Comparison of ENCODE assay signal across 1 cellular context in genomic region chr9:36486933-36487481, GRCh38.
TF ChIP-seq lines count a peak whose summit lies in the region.

No MANE protein-coding gene starts in this region.

TF ChIP-seq in HepG2, 621 proteins besides CTCF, POLR2A, EP300 and RAD21 (continued from another document and continues in another):
- TF ChIP-seq, protein P1, sequence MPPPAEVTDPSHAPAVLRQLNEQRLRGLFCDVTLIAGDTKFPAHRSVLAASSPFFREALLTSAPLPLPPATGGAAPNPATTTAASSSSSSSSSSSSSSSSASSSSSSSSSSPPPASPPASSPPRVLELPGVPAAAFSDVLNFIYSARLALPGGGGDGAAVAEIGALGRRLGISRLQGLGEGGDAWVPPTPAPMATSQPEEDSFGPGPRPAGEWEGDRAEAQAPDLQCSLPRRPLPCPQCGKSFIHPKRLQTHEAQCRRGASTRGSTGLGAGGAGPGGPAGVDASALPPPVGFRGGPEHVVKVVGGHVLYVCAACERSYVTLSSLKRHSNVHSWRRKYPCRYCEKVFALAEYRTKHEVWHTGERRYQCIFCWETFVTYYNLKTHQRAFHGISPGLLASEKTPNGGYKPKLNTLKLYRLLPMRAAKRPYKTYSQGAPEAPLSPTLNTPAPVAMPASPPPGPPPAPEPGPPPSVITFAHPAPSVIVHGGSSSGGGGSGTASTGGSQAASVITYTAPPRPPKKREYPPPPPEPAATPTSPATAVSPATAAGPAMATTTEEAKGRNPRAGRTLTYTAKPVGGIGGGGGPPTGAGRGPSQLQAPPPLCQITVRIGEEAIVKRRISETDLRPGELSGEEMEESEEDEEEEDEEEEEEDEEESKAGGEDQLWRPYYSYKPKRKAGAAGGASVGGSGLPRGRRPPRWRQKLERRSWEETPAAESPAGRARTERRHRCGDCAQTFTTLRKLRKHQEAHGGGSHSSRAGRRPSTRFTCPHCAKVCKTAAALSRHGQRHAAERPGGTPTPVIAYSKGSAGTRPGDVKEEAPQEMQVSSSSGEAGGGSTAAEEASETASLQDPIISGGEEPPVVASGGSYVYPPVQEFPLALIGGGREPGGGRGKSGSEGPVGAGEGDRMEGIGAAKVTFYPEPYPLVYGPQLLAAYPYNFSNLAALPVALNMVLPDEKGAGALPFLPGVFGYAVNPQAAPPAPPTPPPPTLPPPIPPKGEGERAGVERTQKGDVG (CRISPR knock-in tag; IDR thresholded peaks at IDR 0.05; ENCODE audit: borderline replicate concordance) = no peak
- no peak for TF ChIP-seq ZNF776 (CRISPR knock-in tag; IDR thresholded peaks at IDR 0.05)
- TF ChIP-seq ZNF749 (CRISPR knock-in tag; IDR thresholded peaks at IDR 0.05; ENCODE audit: borderline replicate concordance) = no peak
- TF ChIP-seq MXD1 (CRISPR knock-in tag; IDR thresholded peaks at IDR 0.05) = no peak
- no peak for TF ChIP-seq NR1H2 (CRISPR knock-in tag; IDR thresholded peaks at IDR 0.05; ENCODE audit: borderline replicate concordance, low read depth)
- TF ChIP-seq CEBPG (CRISPR knock-in tag; IDR thresholded peaks at IDR 0.05) = no peak
- no peak for TF ChIP-seq ZNF253 (CRISPR knock-in tag; IDR thresholded peaks at IDR 0.05; ENCODE audit: borderline replicate concordance)
- no peak for TF ChIP-seq BRD4 (CRISPR knock-in tag; IDR thresholded peaks at IDR 0.05)
- TF ChIP-seq YEATS4 (CRISPR knock-in tag; IDR thresholded peaks at IDR 0.05; ENCODE audit: borderline replicate concordance) = peak; percentile 30; the same call in 1 of the 2 replicates
- TF ChIP-seq ZKSCAN8 (CRISPR knock-in tag; IDR thresholded peaks at IDR 0.05; ENCODE audit: borderline replicate concordance) = no peak
- no peak for TF ChIP-seq ZNF879 (CRISPR knock-in tag; IDR thresholded peaks at IDR 0.05)
- TF ChIP-seq ZGPAT (CRISPR knock-in tag; IDR thresholded peaks at IDR 0.05) = 0 out of 2 replicates have a peak, but pooled peaks have one; percentile 40
- no peak for TF ChIP-seq ZNF720 (CRISPR knock-in tag; IDR thresholded peaks at IDR 0.05)
- no peak for TF ChIP-seq ZNF564 (CRISPR knock-in tag; IDR thresholded peaks at IDR 0.05)
- TF ChIP-seq KMT2A (CRISPR knock-in tag; IDR thresholded peaks at IDR 0.05) = no peak; the same call in 1 of the 2 replicates
- no peak for TF ChIP-seq ATF7-NPFF (CRISPR knock-in tag; IDR thresholded peaks at IDR 0.05; ENCODE audit: low read depth)
- no peak for TF ChIP-seq NFIC (IDR thresholded peaks at IDR 0.05; ENCODE audit: low read length)
- TF ChIP-seq ZNF766 (CRISPR knock-in tag; IDR thresholded peaks at IDR 0.05; ENCODE audit: borderline replicate concordance) = no peak
- TF ChIP-seq BATF2 (CRISPR knock-in tag; IDR thresholded peaks at IDR 0.05) = no peak
- TF ChIP-seq, protein P2, sequence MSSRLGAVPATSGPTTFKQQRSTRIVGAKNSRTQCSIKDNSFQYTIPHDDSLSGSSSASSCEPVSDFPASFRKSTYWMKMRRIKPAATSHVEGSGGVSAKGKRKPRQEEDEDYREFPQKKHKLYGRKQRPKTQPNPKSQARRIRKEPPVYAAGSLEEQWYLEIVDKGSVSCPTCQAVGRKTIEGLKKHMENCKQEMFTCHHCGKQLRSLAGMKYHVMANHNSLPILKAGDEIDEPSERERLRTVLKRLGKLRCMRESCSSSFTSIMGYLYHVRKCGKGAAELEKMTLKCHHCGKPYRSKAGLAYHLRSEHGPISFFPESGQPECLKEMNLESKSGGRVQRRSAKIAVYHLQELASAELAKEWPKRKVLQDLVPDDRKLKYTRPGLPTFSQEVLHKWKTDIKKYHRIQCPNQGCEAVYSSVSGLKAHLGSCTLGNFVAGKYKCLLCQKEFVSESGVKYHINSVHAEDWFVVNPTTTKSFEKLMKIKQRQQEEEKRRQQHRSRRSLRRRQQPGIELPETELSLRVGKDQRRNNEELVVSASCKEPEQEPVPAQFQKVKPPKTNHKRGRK (CRISPR knock-in tag; IDR thresholded peaks at IDR 0.05) = no peak
- TF ChIP-seq ZNF572 (CRISPR knock-in tag; IDR thresholded peaks at IDR 0.05) = no peak
- TF ChIP-seq ARID2 (CRISPR knock-in tag; IDR thresholded peaks at IDR 0.05; ENCODE audit: borderline replicate concordance) = 0 out of 2 replicates have a peak, but pooled peaks have one; percentile 12
- TF ChIP-seq ZNF652 (CRISPR knock-in tag; IDR thresholded peaks at IDR 0.05; ENCODE audit: borderline replicate concordance, low read depth) = no peak
- no peak for TF ChIP-seq ZNF792 (CRISPR knock-in tag; IDR thresholded peaks at IDR 0.05)
- TF ChIP-seq, protein P3, sequence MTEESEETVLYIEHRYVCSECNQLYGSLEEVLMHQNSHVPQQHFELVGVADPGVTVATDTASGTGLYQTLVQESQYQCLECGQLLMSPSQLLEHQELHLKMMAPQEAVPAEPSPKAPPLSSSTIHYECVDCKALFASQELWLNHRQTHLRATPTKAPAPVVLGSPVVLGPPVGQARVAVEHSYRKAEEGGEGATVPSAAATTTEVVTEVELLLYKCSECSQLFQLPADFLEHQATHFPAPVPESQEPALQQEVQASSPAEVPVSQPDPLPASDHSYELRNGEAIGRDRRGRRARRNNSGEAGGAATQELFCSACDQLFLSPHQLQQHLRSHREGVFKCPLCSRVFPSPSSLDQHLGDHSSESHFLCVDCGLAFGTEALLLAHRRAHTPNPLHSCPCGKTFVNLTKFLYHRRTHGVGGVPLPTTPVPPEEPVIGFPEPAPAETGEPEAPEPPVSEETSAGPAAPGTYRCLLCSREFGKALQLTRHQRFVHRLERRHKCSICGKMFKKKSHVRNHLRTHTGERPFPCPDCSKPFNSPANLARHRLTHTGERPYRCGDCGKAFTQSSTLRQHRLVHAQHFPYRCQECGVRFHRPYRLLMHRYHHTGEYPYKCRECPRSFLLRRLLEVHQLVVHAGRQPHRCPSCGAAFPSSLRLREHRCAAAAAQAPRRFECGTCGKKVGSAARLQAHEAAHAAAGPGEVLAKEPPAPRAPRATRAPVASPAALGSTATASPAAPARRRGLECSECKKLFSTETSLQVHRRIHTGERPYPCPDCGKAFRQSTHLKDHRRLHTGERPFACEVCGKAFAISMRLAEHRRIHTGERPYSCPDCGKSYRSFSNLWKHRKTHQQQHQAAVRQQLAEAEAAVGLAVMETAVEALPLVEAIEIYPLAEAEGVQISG (CRISPR knock-in tag; IDR thresholded peaks at IDR 0.05) = no peak
- TF ChIP-seq, protein P4, sequence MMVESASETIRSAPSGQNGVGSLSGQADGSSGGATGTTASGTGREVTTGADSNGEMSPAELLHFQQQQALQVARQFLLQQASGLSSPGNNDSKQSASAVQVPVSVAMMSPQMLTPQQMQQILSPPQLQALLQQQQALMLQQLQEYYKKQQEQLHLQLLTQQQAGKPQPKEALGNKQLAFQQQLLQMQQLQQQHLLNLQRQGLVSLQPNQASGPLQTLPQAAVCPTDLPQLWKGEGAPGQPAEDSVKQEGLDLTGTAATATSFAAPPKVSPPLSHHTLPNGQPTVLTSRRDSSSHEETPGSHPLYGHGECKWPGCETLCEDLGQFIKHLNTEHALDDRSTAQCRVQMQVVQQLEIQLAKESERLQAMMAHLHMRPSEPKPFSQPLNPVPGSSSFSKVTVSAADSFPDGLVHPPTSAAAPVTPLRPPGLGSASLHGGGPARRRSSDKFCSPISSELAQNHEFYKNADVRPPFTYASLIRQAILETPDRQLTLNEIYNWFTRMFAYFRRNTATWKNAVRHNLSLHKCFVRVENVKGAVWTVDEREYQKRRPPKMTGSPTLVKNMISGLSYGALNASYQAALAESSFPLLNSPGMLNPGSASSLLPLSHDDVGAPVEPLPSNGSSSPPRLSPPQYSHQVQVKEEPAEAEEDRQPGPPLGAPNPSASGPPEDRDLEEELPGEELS (CRISPR knock-in tag; IDR thresholded peaks at IDR 0.05) = no peak
- no peak for TF ChIP-seq ZNF800 (CRISPR knock-in tag; IDR thresholded peaks at IDR 0.05)
- TF ChIP-seq ZNF230 (CRISPR knock-in tag; IDR thresholded peaks at IDR 0.05) = 0 out of 2 replicates have a peak, but pooled peaks have one; percentile 37
- no peak for TF ChIP-seq RFX3 (CRISPR knock-in tag; IDR thresholded peaks at IDR 0.05)
- TF ChIP-seq HDAC2 (CRISPR knock-in tag; IDR thresholded peaks at IDR 0.05) = peak; percentile 45; the same call in 1 of the 2 replicates
- TF ChIP-seq, protein P5, sequence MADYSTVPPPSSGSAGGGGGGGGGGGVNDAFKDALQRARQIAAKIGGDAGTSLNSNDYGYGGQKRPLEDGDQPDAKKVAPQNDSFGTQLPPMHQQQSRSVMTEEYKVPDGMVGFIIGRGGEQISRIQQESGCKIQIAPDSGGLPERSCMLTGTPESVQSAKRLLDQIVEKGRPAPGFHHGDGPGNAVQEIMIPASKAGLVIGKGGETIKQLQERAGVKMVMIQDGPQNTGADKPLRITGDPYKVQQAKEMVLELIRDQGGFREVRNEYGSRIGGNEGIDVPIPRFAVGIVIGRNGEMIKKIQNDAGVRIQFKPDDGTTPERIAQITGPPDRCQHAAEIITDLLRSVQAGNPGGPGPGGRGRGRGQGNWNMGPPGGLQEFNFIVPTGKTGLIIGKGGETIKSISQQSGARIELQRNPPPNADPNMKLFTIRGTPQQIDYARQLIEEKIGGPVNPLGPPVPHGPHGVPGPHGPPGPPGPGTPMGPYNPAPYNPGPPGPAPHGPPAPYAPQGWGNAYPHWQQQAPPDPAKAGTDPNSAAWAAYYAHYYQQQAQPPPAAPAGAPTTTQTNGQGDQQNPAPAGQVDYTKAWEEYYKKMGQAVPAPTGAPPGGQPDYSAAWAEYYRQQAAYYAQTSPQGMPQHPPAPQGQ (CRISPR knock-in tag; IDR thresholded peaks at IDR 0.05; ENCODE audit: borderline replicate concordance) = no peak
- TF ChIP-seq REXO4 (CRISPR knock-in tag; IDR thresholded peaks at IDR 0.05; ENCODE audit: borderline replicate concordance) = no peak
- TF ChIP-seq SRSF9 (IDR thresholded peaks at IDR 0.05; ENCODE audit: borderline replicate concordance, insufficient read depth, low read depth, low read length, poor library complexity, severe bottlenecking) = no peak
- TF ChIP-seq BCL6 (CRISPR knock-in tag; IDR thresholded peaks at IDR 0.05) = no peak
- no peak for TF ChIP-seq ZNF432 (CRISPR knock-in tag; IDR thresholded peaks at IDR 0.05; ENCODE audit: borderline replicate concordance)
- TF ChIP-seq, protein P6, sequence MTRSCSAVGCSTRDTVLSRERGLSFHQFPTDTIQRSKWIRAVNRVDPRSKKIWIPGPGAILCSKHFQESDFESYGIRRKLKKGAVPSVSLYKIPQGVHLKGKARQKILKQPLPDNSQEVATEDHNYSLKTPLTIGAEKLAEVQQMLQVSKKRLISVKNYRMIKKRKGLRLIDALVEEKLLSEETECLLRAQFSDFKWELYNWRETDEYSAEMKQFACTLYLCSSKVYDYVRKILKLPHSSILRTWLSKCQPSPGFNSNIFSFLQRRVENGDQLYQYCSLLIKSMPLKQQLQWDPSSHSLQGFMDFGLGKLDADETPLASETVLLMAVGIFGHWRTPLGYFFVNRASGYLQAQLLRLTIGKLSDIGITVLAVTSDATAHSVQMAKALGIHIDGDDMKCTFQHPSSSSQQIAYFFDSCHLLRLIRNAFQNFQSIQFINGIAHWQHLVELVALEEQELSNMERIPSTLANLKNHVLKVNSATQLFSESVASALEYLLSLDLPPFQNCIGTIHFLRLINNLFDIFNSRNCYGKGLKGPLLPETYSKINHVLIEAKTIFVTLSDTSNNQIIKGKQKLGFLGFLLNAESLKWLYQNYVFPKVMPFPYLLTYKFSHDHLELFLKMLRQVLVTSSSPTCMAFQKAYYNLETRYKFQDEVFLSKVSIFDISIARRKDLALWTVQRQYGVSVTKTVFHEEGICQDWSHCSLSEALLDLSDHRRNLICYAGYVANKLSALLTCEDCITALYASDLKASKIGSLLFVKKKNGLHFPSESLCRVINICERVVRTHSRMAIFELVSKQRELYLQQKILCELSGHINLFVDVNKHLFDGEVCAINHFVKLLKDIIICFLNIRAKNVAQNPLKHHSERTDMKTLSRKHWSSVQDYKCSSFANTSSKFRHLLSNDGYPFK (CRISPR knock-in tag; IDR thresholded peaks at IDR 0.05; ENCODE audit: borderline replicate concordance) = no peak
- TF ChIP-seq RFX1 (IDR thresholded peaks at IDR 0.05) = no peak
- TF ChIP-seq ZIK1 (CRISPR knock-in tag; IDR thresholded peaks at IDR 0.05; ENCODE audit: borderline replicate concordance, low read depth) = no peak
- TF ChIP-seq ZMYM3 (CRISPR knock-in tag; IDR thresholded peaks at IDR 0.05) = peak; percentile 92
- 0 out of 2 replicates have a peak, but pooled peaks have one; percentile 36 for TF ChIP-seq ZBTB25 (CRISPR knock-in tag; IDR thresholded peaks at IDR 0.05)
